In the genomic region with DNA sequence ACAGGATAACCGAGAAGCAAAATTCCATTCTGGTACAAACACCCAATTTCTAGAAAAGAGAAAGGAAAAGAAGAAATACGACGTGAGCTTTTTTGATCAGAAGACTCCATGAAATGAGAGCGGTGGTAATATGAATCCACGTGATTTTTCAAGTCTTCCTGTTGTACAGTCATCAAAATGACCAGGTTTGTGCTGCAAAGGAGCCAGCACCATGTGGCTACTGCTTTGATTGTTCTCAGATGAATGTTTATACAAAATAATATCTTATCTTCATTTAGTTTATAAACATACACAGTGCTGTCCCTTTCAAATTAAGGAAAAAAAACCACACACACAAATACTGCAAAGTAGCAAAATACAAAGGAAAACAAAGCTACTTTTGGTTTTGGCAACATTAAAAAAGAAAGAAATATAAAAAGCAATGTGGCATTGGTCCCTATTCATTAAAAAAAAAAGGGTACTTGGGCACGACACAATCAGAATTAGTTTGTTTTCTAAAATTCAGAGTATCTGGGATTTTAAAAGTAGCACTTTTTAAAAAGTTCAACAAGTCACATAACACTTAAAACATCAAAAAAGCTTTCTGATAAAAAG, we compare ENCODE assay signal across 14 cellular contexts. TPM values are rescaled to one million over a fixed set of nuclear protein-coding genes. Genes with fewer than 3 reads are reported as not detected.
DNase-seq lines count a peak whose midpoint lies in the region; ATAC-seq and TF ChIP-seq lines count a peak whose summit lies in the region.
"Had no signal": no experiment of that assay in that cellular context is flagged by ENCODE, and none has a peak within 500 bp of the region (broad histone marks: within the 10 kb centered on the region; RNA-seq: fewer than 3 reads in every experiment).

No MANE protein-coding gene starts in this region.

- intact Hi-C loops in CD4-positive, alpha-beta memory T cell (cut with micrococcal nuclease) = loop anchor here (1.0 to 5.0 kb wide), 2 partner anchors 13 to 34 kb away; a partner anchor contains a TSS
- intact Hi-C loops in dendritic cell treated with granulocyte-macrophage colony-stimulating factor and Interleukin-4, amounts not matched to agents 40 ng/mL and 50 ng/mL, for 4 days (cut with micrococcal nuclease) = no loop called here

- no peak for ATAC-seq in natural killer cell treated with Interleukin-12 subunit alpha and Interleukin-12 subunit beta and Interleukin-15 and Interleukin-18, amount 100 ng/mL, for 72 hours
- ATAC-seq in HG02642 (IDR thresholded peaks at IDR 0.05; ENCODE audit: poor library complexity, unreplicated experiment) (no peak), HG02981 (IDR thresholded peaks at IDR 0.05; ENCODE audit: unreplicated experiment) (no peak), HG02759 (IDR thresholded peaks at IDR 0.05; ENCODE audit: unreplicated experiment) (no peak)

- H3K4me1 Mint-ChIP-seq in CD4-positive, alpha-beta memory T cell = peaks cover 17 to 35% (median 22%) of the 10 kb centered on the region in 4 donors
- peaks cover 68% of the 10 kb centered on the region for H3K4me1 Mint-ChIP-seq in dendritic cell treated with granulocyte-macrophage colony-stimulating factor and Interleukin-4, amounts not matched to agents 40 ng/mL and 50 ng/mL, for 4 days (ENCODE audit: low read depth)
- peaks cover 7 to 25% of the 10 kb centered on the region in 2 donors for H3K4me1 Mint-ChIP-seq in natural killer cell treated with Interleukin-12 subunit alpha and Interleukin-12 subunit beta and Interleukin-15 and Interleukin-18, amount 100 ng/mL, for 72 hours (ENCODE audit: low read depth in 2 of 2)

- peak overlapping the region; percentile 4 for H3K4me2 ChIP-seq in Loucy (ENCODE audit: low read depth, low read length, poor library complexity, severe bottlenecking)

- no peaks in the 10 kb centered on the region for H4K20me1 ChIP-seq in Loucy (ENCODE audit: insufficient read depth, low read length, poor library complexity, severe bottlenecking)

- H3K27ac Mint-ChIP-seq in CD4-positive, alpha-beta memory T cell = peak overlapping the region in 6 of 7 donors; percentile 67 to 93 (median 80)
- H3K27ac Mint-ChIP-seq in dendritic cell treated with granulocyte-macrophage colony-stimulating factor and Interleukin-4, amounts not matched to agents 40 ng/mL and 50 ng/mL, for 4 days = peak overlapping the region; percentile 98
- peak overlapping the region; percentile 28 to 69 for H3K27ac Mint-ChIP-seq in natural killer cell treated with Interleukin-12 subunit alpha and Interleukin-12 subunit beta and Interleukin-15 and Interleukin-18, amount 100 ng/mL, for 72 hours

- no peaks in the 10 kb centered on the region for H3K36me3 Mint-ChIP-seq in CD4-positive, alpha-beta memory T cell
- H3K36me3 Mint-ChIP-seq in dendritic cell treated with granulocyte-macrophage colony-stimulating factor and Interleukin-4, amounts not matched to agents 40 ng/mL and 50 ng/mL, for 4 days (ENCODE audit: low read depth) = peaks cover 89% of the 10 kb centered on the region
- H3K36me3 Mint-ChIP-seq in natural killer cell treated with Interleukin-12 subunit alpha and Interleukin-12 subunit beta and Interleukin-15 and Interleukin-18, amount 100 ng/mL, for 72 hours = no peaks in the 10 kb centered on the region

- H3K27ac ChIP-seq in CD4-positive, alpha-beta memory T cell (ENCODE audit: low read depth, low read length) = no peak overlapping the region

- no peaks in the 10 kb centered on the region for H3K27me3 Mint-ChIP-seq in CD4-positive, alpha-beta memory T cell
- no peaks in the 10 kb centered on the region for H3K27me3 Mint-ChIP-seq in dendritic cell treated with granulocyte-macrophage colony-stimulating factor and Interleukin-4, amounts not matched to agents 40 ng/mL and 50 ng/mL, for 4 days
- no peaks in the 10 kb centered on the region for H3K27me3 Mint-ChIP-seq in natural killer cell treated with Interleukin-12 subunit alpha and Interleukin-12 subunit beta and Interleukin-15 and Interleukin-18, amount 100 ng/mL, for 72 hours
- H3K27me3 Mint-ChIP-seq: central memory CD8-positive, alpha-beta T cell had no signal

- no peaks in the 10 kb centered on the region for H3K79me2 ChIP-seq in Loucy (ENCODE audit: insufficient read depth, low read length)

- no peaks in the 10 kb centered on the region for H3K27me3 ChIP-seq in CD4-positive, alpha-beta memory T cell (ENCODE audit: insufficient read depth, low read length)
- H3K27me3 ChIP-seq in Loucy (ENCODE audit: insufficient read depth, low read length, poor library complexity, severe bottlenecking) = no peaks in the 10 kb centered on the region
- H3K27me3 ChIP-seq: ovary had no signal

- no peak for DNase-seq in CD4-positive, alpha-beta memory T cell
- DNase-seq in natural killer cell treated with Interleukin-12 subunit alpha and Interleukin-12 subunit beta and Interleukin-15 and Interleukin-18, amount 100 ng/mL, for 72 hours (ENCODE audit: low spot score) = no peak
- DNase-seq in stimulated activated naive CD4-positive, alpha-beta T cell treated with Interleukin-2 at 50 U/mL for 16 hours (lab: John Stamatoyannopoulos, UW) = no peak
- DNase-seq: kidney glomerular epithelial cell, NCI-H1105 treated with DMSO at 0.1 percent for 48 hours, NCI-H510A treated with DMSO at 0.1 percent for 48 hours, ovary had no signal

- TF ChIP-seq CTCF in Loucy (conservative IDR thresholded peaks at IDR 0.05; ENCODE audit: low read length) = no peak

- POLR2A ChIA-PET in CD4-positive, alpha-beta memory T cell (lab: Charles Lee; ENCODE audit: partially characterized antibody) = interaction anchor here (0.8 to 4.5 kb wide), 7 partner anchors 12 to 84 kb away, joined by 3 to 69 read pairs (median 5); a partner anchor contains a TSS

- no peak overlapping the region for H2AFZ ChIP-seq in Loucy (ENCODE audit: low read length)

- H3K9me3 Mint-ChIP-seq in CD4-positive, alpha-beta memory T cell = no peaks in the 10 kb centered on the region
- no peaks in the 10 kb centered on the region for H3K9me3 Mint-ChIP-seq in dendritic cell treated with granulocyte-macrophage colony-stimulating factor and Interleukin-4, amounts not matched to agents 40 ng/mL and 50 ng/mL, for 4 days
- H3K9me3 Mint-ChIP-seq in natural killer cell treated with Interleukin-12 subunit alpha and Interleukin-12 subunit beta and Interleukin-15 and Interleukin-18, amount 100 ng/mL, for 72 hours = no peaks in the 10 kb centered on the region
- H3K9me3 Mint-ChIP-seq: central memory CD8-positive, alpha-beta T cell had no signal

- peak overlapping the region in 7 of 8 donors; percentile 47 to 84 (median 69) for H3K4me3 Mint-ChIP-seq in CD4-positive, alpha-beta memory T cell
- H3K4me3 Mint-ChIP-seq in dendritic cell treated with granulocyte-macrophage colony-stimulating factor and Interleukin-4, amounts not matched to agents 40 ng/mL and 50 ng/mL, for 4 days = no peak overlapping the region
- H3K4me3 Mint-ChIP-seq in natural killer cell treated with Interleukin-12 subunit alpha and Interleukin-12 subunit beta and Interleukin-15 and Interleukin-18, amount 100 ng/mL, for 72 hours = no peak overlapping the region
- H3K4me3 Mint-ChIP-seq: central memory CD8-positive, alpha-beta T cell had no signal

- no peaks in the 10 kb centered on the region for H3F3A ChIP-seq in Loucy (ENCODE audit: low read depth)

- H3K9ac ChIP-seq in Loucy (ENCODE audit: low read depth, low read length, poor library complexity, severe bottlenecking) = no peak overlapping the region

- no peaks in the 10 kb centered on the region for H3K36me3 ChIP-seq in CD4-positive, alpha-beta memory T cell (ENCODE audit: insufficient read depth, low read length)
- H3K36me3 ChIP-seq in Loucy (ENCODE audit: insufficient read depth, low read length) = peaks cover 69% of the 10 kb centered on the region; the same call in 1 of the 2 replicates
- H3K36me3 ChIP-seq: ovary had no signal

- H3K9me3 ChIP-seq in CD4-positive, alpha-beta memory T cell (ENCODE audit: control insufficient read depth in 1 of 2, low read length in 2 of 2) = no peaks in the 10 kb centered on the region
- H3K9me3 ChIP-seq in Loucy (ENCODE audit: insufficient read depth, low read depth, low read length) = no peaks in the 10 kb centered on the region
- H3K9me3 ChIP-seq: ovary had no signal

- H3K4me1 ChIP-seq in CD4-positive, alpha-beta memory T cell (ENCODE audit: insufficient read depth, low read length) = peaks cover 14% of the 10 kb centered on the region
- H3K4me1 ChIP-seq in Loucy (ENCODE audit: insufficient read depth, low read length, poor library complexity, severe bottlenecking) = peaks cover 13% of the 10 kb centered on the region

- no peak overlapping the region for H3K4me3 ChIP-seq in CD4-positive, alpha-beta memory T cell (ENCODE audit: low read length in 2 of 2)
- H3K4me3 ChIP-seq in Loucy (ENCODE audit: low read length, poor library complexity, severe bottlenecking) = no peak overlapping the region
- H3K4me3 ChIP-seq: ovary had no signal

- H3K9me2 ChIP-seq in Loucy (replicated peaks; ENCODE audit: low read depth, low read length) = no peaks in the 10 kb centered on the region

- CTCF ChIA-PET in CD4-positive, alpha-beta memory T cell (lab: Charles Lee; ENCODE audit: partially characterized antibody) = interaction anchor here (0.6 to 4.1 kb wide), 15 partner anchors 9 to 157 kb away, joined by 3 to 67 read pairs (median 6); a partner anchor contains a TSS

RNA-seq across cellular contexts. Expression of a gene that starts 13.0 kb away (rescaled TPM):
- 100 to 1,000 TPM; 175 to 176 TPM for total RNA-seq in CD4-positive, alpha-beta memory T cell
- polyA plus RNA-seq in CD4-positive, alpha-beta memory T cell = 100 to 1,000 TPM; 485 to 781 TPM
- 10 to 100 TPM; 26.5 to 34.6 TPM for total RNA-seq in natural killer cell treated with Interleukin-12 subunit alpha and Interleukin-12 subunit beta and Interleukin-15 and Interleukin-18, amount 100 ng/mL, for 72 hours
- total RNA-seq: HT-29 had no signal

RNA-seq across cellular contexts. Expression of a gene that starts 48.8 kb away (rescaled TPM):
- total RNA-seq in CD4-positive, alpha-beta memory T cell = under 1 TPM; 0.30 to 0.58 TPM
- polyA plus RNA-seq in CD4-positive, alpha-beta memory T cell = under 1 TPM in 1 of 2 donors, not detected in 1; 0.42 TPM
- not detected for total RNA-seq in natural killer cell treated with Interleukin-12 subunit alpha and Interleukin-12 subunit beta and Interleukin-15 and Interleukin-18, amount 100 ng/mL, for 72 hours
- total RNA-seq: HT-29 had no signal

Comparison
In these comparisons a context has a peak if more than half of its experiments do, and no peak if none do; other contexts are left out.
1. H3K4me3 Mint-ChIP-seq: peak in CD4-positive, alpha-beta memory T cell (7 of 8); none in dendritic cell treated with granulocyte-macrophage colony-stimulating factor and Interleukin-4, amounts not matched to agents 40 ng/mL and 50 ng/mL, for 4 days (single experiment) and natural killer cell treated with Interleukin-12 subunit alpha and Interleukin-12 subunit beta and Interleukin-15 and Interleukin-18, amount 100 ng/mL, for 72 hours (single experiment).
2. RNA of a gene that starts 13.0 kb away (total RNA-seq): 175 to 176 TPM in CD4-positive, alpha-beta memory T cell; 26.5 to 34.6 TPM in natural killer cell treated with Interleukin-12 subunit alpha and Interleukin-12 subunit beta and Interleukin-15 and Interleukin-18, amount 100 ng/mL, for 72 hours; every median in the first group is over 4 times any median in the second.
3. Peak in every context shown above with its lines, with median percentiles within 50 percentile points of each other: H3K27ac Mint-ChIP-seq.